ENCODE assay signal across 18 cellular contexts in genomic region chr6:72715119-72715518, GRCh38.
"Had no signal": no experiment of that assay in that cellular context is flagged by ENCODE, and none has a peak within 500 bp of the region (broad histone marks: within the 10 kb centered on the region; RNA-seq: fewer than 3 reads in every experiment).

No MANE protein-coding gene starts in this region.

- H3K4me3 ChIP-seq: coronary artery, dorsolateral prefrontal cortex, gastrocnemius medialis, heart right ventricle, ovary, upper lobe of left lung, vagina had no signal

- DNase-seq: dorsolateral prefrontal cortex; effector CD8-positive, alpha-beta T cell; gastrocnemius medialis; heart right ventricle; hypothalamus; immature natural killer cell; left colon; left ventricle myocardium superior; natural killer cell; ovary; right cardiac atrium; small intestine; stimulated activated CD4-positive, alpha-beta T cell treated with anti-CD3 and anti-CD28 coated beads, Interleukin-12 subunit alpha, Interleukin-12 subunit beta, amount 100 ng/mL, for 4 hours; stimulated activated naive CD4-positive, alpha-beta T cell treated with Interleukin-2 at 50 U/mL for 16 hours; upper lobe of left lung had no signal

- H3K36me3 ChIP-seq: gastrocnemius medialis, heart right ventricle, ovary, upper lobe of left lung, vagina had no signal

- H3K9me3 ChIP-seq: gastrocnemius medialis, ovary, upper lobe of left lung, vagina had no signal

- H3K27me3 ChIP-seq: dorsolateral prefrontal cortex, gastrocnemius medialis, heart right ventricle, ovary, upper lobe of left lung, vagina had no signal

- H3K4me1 ChIP-seq: heart right ventricle, upper lobe of left lung, vagina had no signal

- ATAC-seq: esophagus mucosa, gastrocnemius medialis, heart right ventricle, left colon, left ventricle myocardium superior, natural killer cell, right cardiac atrium had no signal

- H3K27ac ChIP-seq: coronary artery, dorsolateral prefrontal cortex, gastrocnemius medialis, heart right ventricle, ovary, upper lobe of left lung, vagina had no signal
